Comparison of ENCODE assay signal across 16 cellular contexts in genomic region chr11:95592455-95592854, GRCh38.
A peak's percentile ranks its signal among the peaks of the same experiment; 100 is the strongest.
DNase-seq lines count a peak whose midpoint lies in the region; ATAC-seq and TF ChIP-seq lines count a peak whose summit lies in the region.
"Had no signal": no experiment of that assay in that cellular context is flagged by ENCODE, and none has a peak within 500 bp of the region (broad histone marks: within the 10 kb centered on the region; RNA-seq: fewer than 3 reads in every experiment).

No MANE protein-coding gene starts in this region.

- dilution Hi-C loops in IMR-90 (cut with HindIII; ENCODE audit: low sequenced_read_pairs, unreplicated experiment): no loop called here

- CTCF ChIA-PET in IMR-90 (lab: Yijun Ruan, JAX): no interaction called here
- CTCF ChIA-PET in activated CD4-positive, alpha-beta T cell treated with anti-CD3 and anti-CD28 coated beads for 36 hours (lab: Charles Lee): interaction anchor here (0.7 to 1.0 kb wide), 2 partner anchors 19 to 123 kb away, joined by 3 read pairs; no protein-coding TSS in a partner anchor

- 0 out of 2 replicates have a peak overlapping the region, but pooled peaks have one; percentile 5 for H2AK5ac ChIP-seq in IMR-90 (ENCODE audit: low read depth, low read length)

- POLR2A ChIA-PET in IMR-90 (lab: Charles Lee; ENCODE audit: unreplicated experiment): no interaction called here
- POLR2A ChIA-PET in activated CD4-positive, alpha-beta T cell treated with anti-CD3 and anti-CD28 coated beads for 36 hours (lab: Charles Lee): no interaction called here

- peak overlapping the region; percentile 56 for H2BK120ac ChIP-seq in IMR-90 (ENCODE audit: low read depth, low read length)

- TF ChIP-seq EP300 in suprapubic skin (IDR thresholded peaks at IDR 0.05): no peak

- TF ChIP-seq POLR2A in IMR-90 (IDR thresholded peaks at IDR 0.05; ENCODE audit: low read depth, low read length) (no peak), suprapubic skin (IDR thresholded peaks at IDR 0.05) (no peak)

- no peak overlapping the region for H3K4me3 ChIP-seq in IMR-90 (ENCODE audit: insufficient read depth, low read depth, low read length)
- no peak overlapping the region for H3K4me3 ChIP-seq in astrocyte of the spinal cord (ENCODE audit: low read depth, low read length)
- no peak overlapping the region for H3K4me3 ChIP-seq in suprapubic skin
- H3K4me3 ChIP-seq: Peyer's patch had no signal

- no peak for TF ChIP-seq RAD21 in IMR-90 (IDR thresholded peaks at IDR 0.05; ENCODE audit: low read length)

- H3K27ac ChIP-seq in IMR-90 (ENCODE audit: insufficient read depth, low read length) (no peak overlapping the region), suprapubic skin (peak overlapping the region; percentile 25)
- H3K27ac ChIP-seq: Peyer's patch had no signal

- no peaks in the 10 kb centered on the region for H3K9me3 ChIP-seq in IMR-90 (ENCODE audit: control insufficient read depth, insufficient read depth, low read length)
- no peaks in the 10 kb centered on the region for H3K9me3 ChIP-seq in suprapubic skin
- H3K9me3 ChIP-seq: Peyer's patch had no signal

- no peak overlapping the region for H2AK9ac ChIP-seq in IMR-90 (replicated peaks; ENCODE audit: low read depth, low read length, poor library complexity)

- peak overlapping the region; percentile 30; the same call in 1 of the 2 replicates for H3K14ac ChIP-seq in IMR-90 (replicated peaks; ENCODE audit: low read depth, low read length)

- H3K4me1 Mint-ChIP-seq in activated CD4-positive, alpha-beta T cell treated with anti-CD3 and anti-CD28 coated beads for 36 hours: peaks cover 5% of the 10 kb centered on the region
- H3K4me1 Mint-ChIP-seq: CD14-positive monocyte had no signal

- peaks cover 3% of the 10 kb centered on the region; the same call in 1 of the 2 replicates for H3K9me1 ChIP-seq in IMR-90 (ENCODE audit: insufficient read depth, low read length)

- no peaks in the 10 kb centered on the region for H3K27me3 Mint-ChIP-seq in activated CD4-positive, alpha-beta T cell treated with anti-CD3 and anti-CD28 coated beads for 36 hours
- H3K27me3 Mint-ChIP-seq: T-helper 17 cell had no signal

- H3K9ac ChIP-seq in IMR-90 (ENCODE audit: low read depth, low read length): no peak overlapping the region

- peaks cover 8% of the 10 kb centered on the region; the same call in 1 of the 2 replicates for H3K4me1 ChIP-seq in IMR-90 (ENCODE audit: control insufficient read depth, insufficient read depth, low read length)
- H3K4me1 ChIP-seq in suprapubic skin: peaks cover 12% of the 10 kb centered on the region
- H3K4me1 ChIP-seq: Peyer's patch had no signal

- peak; percentile 69 for ATAC-seq in IMR-90 (ENCODE audit: low read depth)
- no peak for ATAC-seq in activated CD4-positive, alpha-beta T cell treated with anti-CD3 and anti-CD28 coated beads for 36 hours
- ATAC-seq in GM18873 (IDR thresholded peaks at IDR 0.05; ENCODE audit: low FRiP score, unreplicated experiment): no peak
- ATAC-seq: activated T-cell treated with anti-CD3 and anti-CD28 coated beads, Interleukin-2, amount 50 U/mL, for 72 hours; T-helper 17 cell had no signal

- no TSS peak for BruUV-seq in IMR-90 (replicated peaks; lab: Mats Ljungman, UMichigan)

- intact Hi-C loops in IMR-90 (cut with micrococcal nuclease): loop anchor here (10.0 kb wide), 1 partner anchor 438 kb away; no protein-coding TSS in a partner anchor
- intact Hi-C loops in activated CD4-positive, alpha-beta T cell treated with anti-CD3 and anti-CD28 coated beads for 36 hours (cut with DNase I, micrococcal nuclease): no loop called here

- no peak overlapping the region for H3K18ac ChIP-seq in IMR-90 (ENCODE audit: low read depth, low read length)

- H3K4me3 Mint-ChIP-seq in activated CD4-positive, alpha-beta T cell treated with anti-CD3 and anti-CD28 coated beads for 36 hours: no peak overlapping the region
- H3K4me3 Mint-ChIP-seq: activated T-cell treated with anti-CD3 and anti-CD28 coated beads, Interleukin-2, amount 50 U/mL, for 72 hours; CD14-positive monocyte; mesothelial cell of epicardium; T-helper 17 cell had no signal

- no peaks in the 10 kb centered on the region for H3K36me3 Mint-ChIP-seq in activated CD4-positive, alpha-beta T cell treated with anti-CD3 and anti-CD28 coated beads for 36 hours (ENCODE audit: low read depth)
- H3K36me3 Mint-ChIP-seq: CD14-positive monocyte, mesothelial cell of epicardium had no signal

- H3K4me2 ChIP-seq in IMR-90 (ENCODE audit: low read depth, low read length): peak overlapping the region; percentile 9; the same call in 1 of the 2 replicates

- H4K20me1 ChIP-seq in IMR-90 (ENCODE audit: insufficient read depth, low read length): no peaks in the 10 kb centered on the region

- H3K9me3 Mint-ChIP-seq in activated CD4-positive, alpha-beta T cell treated with anti-CD3 and anti-CD28 coated beads for 36 hours (ENCODE audit: low read depth): no peaks in the 10 kb centered on the region

- 0 out of 3 replicates have a peak overlapping the region, but pooled peaks have one; percentile 14 for H2BK15ac ChIP-seq in IMR-90 (ENCODE audit: low read depth, low read length)

- 0 out of 2 replicates have a peak overlapping the region, but pooled peaks have one; percentile 8 for H3K4ac ChIP-seq in IMR-90 (ENCODE audit: low read depth, low read length)

- DNase-seq in IMR-90 (peak; percentile 23), astrocyte of the spinal cord (ENCODE audit: low read depth, low spot score) (peak; percentile 54), iPS-NIHi7 (ENCODE audit: extremely low spot score) (peak; percentile 42), suprapubic skin (ENCODE audit: low spot score in 2 of 2) (no peak), KBM-7 (no peak), 8988T (no peak)
- DNase-seq in activated CD4-positive, alpha-beta T cell treated with anti-CD3 and anti-CD28 coated beads for 36 hours: no peak
- DNase-seq: activated CD4-positive, alpha-beta T cell treated with anti-CD3 and anti-CD28 coated beads for 48 hours; activated T-cell treated with anti-CD3 and anti-CD28 coated beads, Interleukin-2, amount 50 U/mL, for 72 hours; GF-D8; Peyer's patch; stimulated activated naive CD4-positive, alpha-beta T cell treated with Interleukin-2 at 50 U/mL for 16 hours; T-helper 17 cell had no signal

- H3K23ac ChIP-seq in IMR-90 (ENCODE audit: low read depth, low read length): 0 out of 2 replicates have a peak overlapping the region, but pooled peaks have one; percentile 2

- 37% methylated on average over 3 of the region's 4 CpGs; no CpG with 5 or more reads in 1 of the 2 experiments for WGBS in IMR-90 (ENCODE audit: extremely low coverage in 2 of 2, insufficient read length in 1 of 2), 2 experiments
- WGBS in suprapubic skin: 39% methylated on average over 4 of the region's 4 CpGs

- H3K36me3 ChIP-seq in IMR-90 (ENCODE audit: control insufficient read depth, insufficient read depth, low read length): no peaks in the 10 kb centered on the region
- no peaks in the 10 kb centered on the region for H3K36me3 ChIP-seq in suprapubic skin
- H3K36me3 ChIP-seq: Peyer's patch had no signal

- H2BK5ac ChIP-seq in IMR-90 (ENCODE audit: low read depth, low read length, poor library complexity, severe bottlenecking): no peak overlapping the region

- no peak overlapping the region for H4K8ac ChIP-seq in IMR-90 (ENCODE audit: low read depth in 2 of 2, low read length in 2 of 2)

- H2AFZ ChIP-seq in IMR-90 (replicated peaks; ENCODE audit: low read length, poor library complexity): peak overlapping the region; percentile 64

- H4K91ac ChIP-seq in IMR-90 (ENCODE audit: insufficient read depth, low read depth, low read length): 0 out of 2 replicates have a peak overlapping the region, but pooled peaks have one; percentile 2

- no peak overlapping the region for H3K27ac Mint-ChIP-seq in activated CD4-positive, alpha-beta T cell treated with anti-CD3 and anti-CD28 coated beads for 36 hours
- H3K27ac Mint-ChIP-seq: activated T-cell treated with anti-CD3 and anti-CD28 coated beads, Interleukin-2, amount 50 U/mL, for 72 hours; CD14-positive monocyte; T-helper 17 cell had no signal

- 0 out of 2 replicates have a peak overlapping the region, but pooled peaks have one; percentile 28 for H2BK20ac ChIP-seq in IMR-90 (ENCODE audit: low read depth, low read length)

- no peaks in the 10 kb centered on the region for H3K27me3 ChIP-seq in IMR-90 (ENCODE audit: control insufficient read depth, insufficient read depth, low read length)
- H3K27me3 ChIP-seq in suprapubic skin: no peaks in the 10 kb centered on the region
- H3K27me3 ChIP-seq: Peyer's patch had no signal

- no peaks in the 10 kb centered on the region for H3K79me1 ChIP-seq in IMR-90 (ENCODE audit: low read depth in 1 of 2, low read length in 2 of 2)

- TF ChIP-seq CTCF in IMR-90 (conservative IDR thresholded peaks at IDR 0.05; ENCODE audit: low read depth, low read length): no peak
- no peak for TF ChIP-seq CTCF in astrocyte of the spinal cord (IDR thresholded peaks at IDR 0.05; ENCODE audit: low read depth, low read length)
- no peak for TF ChIP-seq CTCF in suprapubic skin (IDR thresholded peaks at IDR 0.05)

- in situ Hi-C loops in IMR-90 (cut with MboI; ENCODE audit: low sequenced_read_pairs): no loop called here
- in situ Hi-C loops in astrocyte of the spinal cord (cut with HindIII; ENCODE audit: low sequenced_read_pairs): no loop called here
- in situ Hi-C loops in KBM-7 (cut with MboI; ENCODE audit: low pct_unique_long_range_greater_than_20kb, low sequenced_read_pairs): no loop called here

- no peak overlapping the region for H4K5ac ChIP-seq in IMR-90 (ENCODE audit: low read depth, low read length)

- no peak overlapping the region for H3K56ac ChIP-seq in IMR-90 (ENCODE audit: extremely low read depth, insufficient read depth, low read length)

TF ChIP-seq in IMR-90, 13 proteins besides CTCF, POLR2A, EP300 and RAD21 (continues in another document):
- TF ChIP-seq, protein P1, sequence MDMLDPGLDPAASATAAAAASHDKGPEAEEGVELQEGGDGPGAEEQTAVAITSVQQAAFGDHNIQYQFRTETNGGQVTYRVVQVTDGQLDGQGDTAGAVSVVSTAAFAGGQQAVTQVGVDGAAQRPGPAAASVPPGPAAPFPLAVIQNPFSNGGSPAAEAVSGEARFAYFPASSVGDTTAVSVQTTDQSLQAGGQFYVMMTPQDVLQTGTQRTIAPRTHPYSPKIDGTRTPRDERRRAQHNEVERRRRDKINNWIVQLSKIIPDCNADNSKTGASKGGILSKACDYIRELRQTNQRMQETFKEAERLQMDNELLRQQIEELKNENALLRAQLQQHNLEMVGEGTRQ (IDR thresholded peaks at IDR 0.05; ENCODE audit: low read depth, low read length): no peak
- TF ChIP-seq RCOR1 (IDR thresholded peaks at IDR 0.05; ENCODE audit: insufficient replicate concordance, low read length): no peak
- TF ChIP-seq, protein P2, sequence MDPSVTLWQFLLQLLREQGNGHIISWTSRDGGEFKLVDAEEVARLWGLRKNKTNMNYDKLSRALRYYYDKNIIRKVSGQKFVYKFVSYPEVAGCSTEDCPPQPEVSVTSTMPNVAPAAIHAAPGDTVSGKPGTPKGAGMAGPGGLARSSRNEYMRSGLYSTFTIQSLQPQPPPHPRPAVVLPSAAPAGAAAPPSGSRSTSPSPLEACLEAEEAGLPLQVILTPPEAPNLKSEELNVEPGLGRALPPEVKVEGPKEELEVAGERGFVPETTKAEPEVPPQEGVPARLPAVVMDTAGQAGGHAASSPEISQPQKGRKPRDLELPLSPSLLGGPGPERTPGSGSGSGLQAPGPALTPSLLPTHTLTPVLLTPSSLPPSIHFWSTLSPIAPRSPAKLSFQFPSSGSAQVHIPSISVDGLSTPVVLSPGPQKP (IDR thresholded peaks at IDR 0.05; ENCODE audit: borderline replicate concordance, low read depth, low read length): no peak

Comparison
In these comparisons a context has a peak if more than half of its experiments do, and no peak if none do; other contexts are left out.
1. DNase-seq: peak in IMR-90 (single experiment), astrocyte of the spinal cord (single experiment) and iPS-NIHi7 (single experiment); none in suprapubic skin (0 of 2), KBM-7 (single experiment), 8988T (single experiment) and activated CD4-positive, alpha-beta T cell treated with anti-CD3 and anti-CD28 coated beads for 36 hours (single experiment).